1 cellular context compared by ENCODE assay signal in the genomic region with DNA sequence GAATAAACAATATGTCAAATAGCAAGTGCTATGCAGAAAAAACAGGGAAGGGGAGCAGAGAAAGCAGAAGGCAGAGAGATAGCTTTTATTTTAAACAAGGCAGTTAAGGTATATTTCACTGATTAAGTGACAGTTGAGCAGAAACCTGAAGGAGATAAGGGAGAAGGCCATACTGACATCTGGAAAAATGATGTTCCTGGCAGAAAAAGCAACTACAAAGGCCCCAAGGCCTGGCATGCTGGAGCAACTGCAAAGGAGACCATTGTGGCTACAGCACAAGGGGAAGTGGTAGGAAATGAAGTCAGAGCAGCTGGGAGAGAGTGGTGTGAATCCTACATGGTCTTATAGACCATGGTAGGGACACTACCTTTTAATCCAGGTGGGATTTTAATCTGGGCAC.
A peak's percentile ranks its signal among the peaks of the same experiment; 100 is the strongest.
TF ChIP-seq lines count a peak whose summit lies in the region.

No MANE protein-coding gene starts in this region.

TF ChIP-seq in K562, 482 proteins besides CTCF, POLR2A, EP300 and RAD21 (continued from another document and continues in another):
- TF ChIP-seq CREB3 (tag; conservative IDR thresholded peaks at IDR 0.05; ENCODE audit: low read depth) (peak; percentile 60; the same call in 1 of the 2 replicates), YY1 (IDR thresholded peaks at IDR 0.05; ENCODE audit: borderline replicate concordance in 1 of 3, control insufficient read depth in 1 of 3, extremely low read depth in 1 of 3, insufficient read depth in 3 of 3, insufficient read length in 1 of 3, insufficient replicate concordance in 2 of 3, low read depth in 1 of 3, low read length in 2 of 3) (peak in 1 of 3 experiments; percentile 30), ZNF395 (CRISPR knock-in tag; IDR thresholded peaks at IDR 0.05) (peak; percentile 44; the same call in 1 of the 2 replicates), SMARCA4 (IDR thresholded peaks at IDR 0.05) (peak; percentile 82), TSC22D4 (tag; IDR thresholded peaks at IDR 0.05) (no peak), MECOM (CRISPR knock-in tag; IDR thresholded peaks at IDR 0.05) (peak; percentile 76; the same call in 1 of the 2 replicates), TCF7L2 (IDR thresholded peaks at IDR 0.05; ENCODE audit: low read depth, low read length) (no peak), ARID3B (CRISPR knock-in tag; IDR thresholded peaks at IDR 0.05; ENCODE audit: borderline replicate concordance) (no peak), ZNF24 (IDR thresholded peaks at IDR 0.05) (0 out of 2 replicates have a peak, but pooled peaks have one; percentile 49), CREM (IDR thresholded peaks at IDR 0.05; ENCODE audit: low read depth) (peak; percentile 4; the same call in 1 of the 2 replicates), CREBBP (IDR thresholded peaks at IDR 0.05; ENCODE audit: low read depth, low read length) (no peak), ZNF175 (CRISPR knock-in tag; IDR thresholded peaks at IDR 0.05; ENCODE audit: low read depth) (no peak), DMBX1 (CRISPR knock-in tag; IDR thresholded peaks at IDR 0.05; ENCODE audit: borderline replicate concordance) (0 out of 2 replicates have a peak, but pooled peaks have one; percentile 24), SAP30 (IDR thresholded peaks at IDR 0.05; ENCODE audit: borderline replicate concordance, insufficient read depth, low read depth, low read length, poor library complexity, severe bottlenecking) (no peak), NR3C1 (CRISPR knock-in tag; IDR thresholded peaks at IDR 0.05) (no peak), ZNF583 (CRISPR knock-in tag; IDR thresholded peaks at IDR 0.05) (0 out of 2 replicates have a peak, but pooled peaks have one; percentile 18), ZNF408 (CRISPR knock-in tag; IDR thresholded peaks at IDR 0.05; ENCODE audit: low read depth) (no peak), BRD4 (IDR thresholded peaks at IDR 0.05) (no peak), POLR2AphosphoS5 (IDR thresholded peaks at IDR 0.05; ENCODE audit: control insufficient read depth, insufficient read depth, low read depth, low read length) (peak; percentile 29; the same call in 1 of the 2 replicates), DDX20 (tag; IDR thresholded peaks at IDR 0.05; ENCODE audit: low read depth) (no peak), TCF15 (CRISPR knock-in tag; IDR thresholded peaks at IDR 0.05) (peak; percentile 73; the same call in 1 of the 2 replicates), HDAC1 (IDR thresholded peaks at IDR 0.05) (peak in 1 of 2 experiments; percentile 56; a peak in 2 of 4 replicates), MCM7 (IDR thresholded peaks at IDR 0.05) (no peak), ZBTB49 (CRISPR knock-in tag; IDR thresholded peaks at IDR 0.05; ENCODE audit: borderline replicate concordance) (no peak), SRSF1 (IDR thresholded peaks at IDR 0.05; ENCODE audit: low read depth, low read length) (no peak), U2AF2 (optimal IDR thresholded peaks at IDR 0.05; ENCODE audit: low read depth, low read length) (no peak), TEAD4 (IDR thresholded peaks at IDR 0.05; ENCODE audit: low read length) (peak; percentile 86), TEAD4 (CRISPR knock-in tag; IDR thresholded peaks at IDR 0.05; ENCODE audit: borderline replicate concordance) (no peak), KLF16 (IDR thresholded peaks at IDR 0.05) (no peak), JUND (IDR thresholded peaks at IDR 0.05; ENCODE audit: borderline replicate concordance, low read depth, low read length) (no peak; the same call in 1 of the 2 replicates), JUND (tag; IDR thresholded peaks at IDR 0.05; ENCODE audit: borderline replicate concordance, low read depth, low read length) (peak; percentile 38; the same call in 1 of the 3 replicates), ELF2 (CRISPR knock-in tag; IDR thresholded peaks at IDR 0.05) (no peak)
- TF ChIP-seq, protein P1, sequence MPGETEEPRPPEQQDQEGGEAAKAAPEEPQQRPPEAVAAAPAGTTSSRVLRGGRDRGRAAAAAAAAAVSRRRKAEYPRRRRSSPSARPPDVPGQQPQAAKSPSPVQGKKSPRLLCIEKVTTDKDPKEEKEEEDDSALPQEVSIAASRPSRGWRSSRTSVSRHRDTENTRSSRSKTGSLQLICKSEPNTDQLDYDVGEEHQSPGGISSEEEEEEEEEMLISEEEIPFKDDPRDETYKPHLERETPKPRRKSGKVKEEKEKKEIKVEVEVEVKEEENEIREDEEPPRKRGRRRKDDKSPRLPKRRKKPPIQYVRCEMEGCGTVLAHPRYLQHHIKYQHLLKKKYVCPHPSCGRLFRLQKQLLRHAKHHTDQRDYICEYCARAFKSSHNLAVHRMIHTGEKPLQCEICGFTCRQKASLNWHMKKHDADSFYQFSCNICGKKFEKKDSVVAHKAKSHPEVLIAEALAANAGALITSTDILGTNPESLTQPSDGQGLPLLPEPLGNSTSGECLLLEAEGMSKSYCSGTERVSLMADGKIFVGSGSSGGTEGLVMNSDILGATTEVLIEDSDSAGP (CRISPR knock-in tag; IDR thresholded peaks at IDR 0.05) = no peak
- TF ChIP-seq, protein P2, sequence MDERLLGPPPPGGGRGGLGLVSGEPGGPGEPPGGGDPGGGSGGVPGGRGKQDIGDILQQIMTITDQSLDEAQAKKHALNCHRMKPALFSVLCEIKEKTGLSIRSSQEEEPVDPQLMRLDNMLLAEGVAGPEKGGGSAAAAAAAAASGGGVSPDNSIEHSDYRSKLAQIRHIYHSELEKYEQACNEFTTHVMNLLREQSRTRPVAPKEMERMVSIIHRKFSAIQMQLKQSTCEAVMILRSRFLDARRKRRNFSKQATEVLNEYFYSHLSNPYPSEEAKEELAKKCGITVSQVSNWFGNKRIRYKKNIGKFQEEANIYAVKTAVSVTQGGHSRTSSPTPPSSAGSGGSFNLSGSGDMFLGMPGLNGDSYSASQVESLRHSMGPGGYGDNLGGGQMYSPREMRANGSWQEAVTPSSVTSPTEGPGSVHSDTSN (CRISPR knock-in tag; IDR thresholded peaks at IDR 0.05; ENCODE audit: low read depth) = no peak
- TF ChIP-seq, protein P2 (tag; conservative IDR thresholded peaks at IDR 0.05; ENCODE audit: low read depth) = peak; percentile 92
- TF ChIP-seq, protein P3, sequence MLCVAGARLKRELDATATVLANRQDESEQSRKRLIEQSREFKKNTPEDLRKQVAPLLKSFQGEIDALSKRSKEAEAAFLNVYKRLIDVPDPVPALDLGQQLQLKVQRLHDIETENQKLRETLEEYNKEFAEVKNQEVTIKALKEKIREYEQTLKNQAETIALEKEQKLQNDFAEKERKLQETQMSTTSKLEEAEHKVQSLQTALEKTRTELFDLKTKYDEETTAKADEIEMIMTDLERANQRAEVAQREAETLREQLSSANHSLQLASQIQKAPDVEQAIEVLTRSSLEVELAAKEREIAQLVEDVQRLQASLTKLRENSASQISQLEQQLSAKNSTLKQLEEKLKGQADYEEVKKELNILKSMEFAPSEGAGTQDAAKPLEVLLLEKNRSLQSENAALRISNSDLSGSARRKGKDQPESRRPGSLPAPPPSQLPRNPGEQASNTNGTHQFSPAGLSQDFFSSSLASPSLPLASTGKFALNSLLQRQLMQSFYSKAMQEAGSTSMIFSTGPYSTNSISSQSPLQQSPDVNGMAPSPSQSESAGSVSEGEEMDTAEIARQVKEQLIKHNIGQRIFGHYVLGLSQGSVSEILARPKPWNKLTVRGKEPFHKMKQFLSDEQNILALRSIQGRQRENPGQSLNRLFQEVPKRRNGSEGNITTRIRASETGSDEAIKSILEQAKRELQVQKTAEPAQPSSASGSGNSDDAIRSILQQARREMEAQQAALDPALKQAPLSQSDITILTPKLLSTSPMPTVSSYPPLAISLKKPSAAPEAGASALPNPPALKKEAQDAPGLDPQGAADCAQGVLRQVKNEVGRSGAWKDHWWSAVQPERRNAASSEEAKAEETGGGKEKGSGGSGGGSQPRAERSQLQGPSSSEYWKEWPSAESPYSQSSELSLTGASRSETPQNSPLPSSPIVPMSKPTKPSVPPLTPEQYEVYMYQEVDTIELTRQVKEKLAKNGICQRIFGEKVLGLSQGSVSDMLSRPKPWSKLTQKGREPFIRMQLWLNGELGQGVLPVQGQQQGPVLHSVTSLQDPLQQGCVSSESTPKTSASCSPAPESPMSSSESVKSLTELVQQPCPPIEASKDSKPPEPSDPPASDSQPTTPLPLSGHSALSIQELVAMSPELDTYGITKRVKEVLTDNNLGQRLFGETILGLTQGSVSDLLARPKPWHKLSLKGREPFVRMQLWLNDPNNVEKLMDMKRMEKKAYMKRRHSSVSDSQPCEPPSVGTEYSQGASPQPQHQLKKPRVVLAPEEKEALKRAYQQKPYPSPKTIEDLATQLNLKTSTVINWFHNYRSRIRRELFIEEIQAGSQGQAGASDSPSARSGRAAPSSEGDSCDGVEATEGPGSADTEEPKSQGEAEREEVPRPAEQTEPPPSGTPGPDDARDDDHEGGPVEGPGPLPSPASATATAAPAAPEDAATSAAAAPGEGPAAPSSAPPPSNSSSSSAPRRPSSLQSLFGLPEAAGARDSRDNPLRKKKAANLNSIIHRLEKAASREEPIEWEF (CRISPR knock-in tag; IDR thresholded peaks at IDR 0.05) = peak; percentile 39; the same call in 1 of the 2 replicates
- TF ChIP-seq, protein P4, sequence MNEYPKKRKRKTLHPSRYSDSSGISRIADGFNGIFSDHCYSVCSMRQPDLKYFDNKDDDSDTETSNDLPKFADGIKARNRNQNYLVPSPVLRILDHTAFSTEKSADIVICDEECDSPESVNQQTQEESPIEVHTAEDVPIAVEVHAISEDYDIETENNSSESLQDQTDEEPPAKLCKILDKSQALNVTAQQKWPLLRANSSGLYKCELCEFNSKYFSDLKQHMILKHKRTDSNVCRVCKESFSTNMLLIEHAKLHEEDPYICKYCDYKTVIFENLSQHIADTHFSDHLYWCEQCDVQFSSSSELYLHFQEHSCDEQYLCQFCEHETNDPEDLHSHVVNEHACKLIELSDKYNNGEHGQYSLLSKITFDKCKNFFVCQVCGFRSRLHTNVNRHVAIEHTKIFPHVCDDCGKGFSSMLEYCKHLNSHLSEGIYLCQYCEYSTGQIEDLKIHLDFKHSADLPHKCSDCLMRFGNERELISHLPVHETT (CRISPR knock-in tag; conservative IDR thresholded peaks at IDR 0.05 in 1 of 2, IDR thresholded peaks at IDR 0.05 in 1 of 2) = 0 out of 4 replicates have a peak, but pooled peaks of 1 of the 2 experiments have one; percentile 25
- TF ChIP-seq, protein P5, sequence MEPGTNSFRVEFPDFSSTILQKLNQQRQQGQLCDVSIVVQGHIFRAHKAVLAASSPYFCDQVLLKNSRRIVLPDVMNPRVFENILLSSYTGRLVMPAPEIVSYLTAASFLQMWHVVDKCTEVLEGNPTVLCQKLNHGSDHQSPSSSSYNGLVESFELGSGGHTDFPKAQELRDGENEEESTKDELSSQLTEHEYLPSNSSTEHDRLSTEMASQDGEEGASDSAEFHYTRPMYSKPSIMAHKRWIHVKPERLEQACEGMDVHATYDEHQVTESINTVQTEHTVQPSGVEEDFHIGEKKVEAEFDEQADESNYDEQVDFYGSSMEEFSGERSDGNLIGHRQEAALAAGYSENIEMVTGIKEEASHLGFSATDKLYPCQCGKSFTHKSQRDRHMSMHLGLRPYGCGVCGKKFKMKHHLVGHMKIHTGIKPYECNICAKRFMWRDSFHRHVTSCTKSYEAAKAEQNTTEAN (CRISPR knock-in tag; IDR thresholded peaks at IDR 0.05) = no peak
